23 cellular contexts compared by ENCODE assay signal in genomic region chr6:14555804-14556203, GRCh38.
A peak's percentile ranks its signal among the peaks of the same experiment; 100 is the strongest.
DNase-seq lines count a peak whose midpoint lies in the region; ATAC-seq, FAIRE-seq and TF ChIP-seq lines count a peak whose summit lies in the region.
"Had no signal": no experiment of that assay in that cellular context is flagged by ENCODE, and none has a peak within 500 bp of the region (broad histone marks: within the 10 kb centered on the region; RNA-seq: fewer than 3 reads in every experiment).

No MANE protein-coding gene starts in this region.

- no peak overlapping the region for H3K4me3 ChIP-seq in GM12878
- H3K4me3 ChIP-seq in transverse colon = no peak overlapping the region
- H3K4me3 ChIP-seq: A549; BLaER1 treated with 17β-estradiol and CSF1 and Interleukin-3, amounts not matched to agents 10 nM and 100 nM; HAP-1 had no signal

- in situ Hi-C loops in GM12878 (cut with MboI) (no loop called here), transverse colon (cut with MboI; ENCODE audit: low pct_ligation_motif_present in 1 of 4, low pct_unique_long_range_greater_than_20kb in 1 of 4, low sequenced_read_pairs in 3 of 4) (no loop called here)

- H3K4me1 ChIP-seq in GM12878 (ENCODE audit: control insufficient read depth, insufficient read depth, low read length) (no peaks in the 10 kb centered on the region), transverse colon (peaks cover 5 to 23% (median 11%) of the 10 kb centered on the region in 4 donors)
- H3K4me1 ChIP-seq: BE2C, HAP-1 had no signal

- TF ChIP-seq POLR2A in GM12891 (IDR thresholded peaks at IDR 0.05; ENCODE audit: low read depth, low read length) = no peak
- no peak for TF ChIP-seq POLR2A in GM12878 (IDR thresholded peaks at IDR 0.05; ENCODE audit: low read depth, low read length)
- TF ChIP-seq POLR2A in transverse colon (IDR thresholded peaks at IDR 0.05) = no peak

- TF ChIP-seq CTCF in GM12878 (IDR thresholded peaks at IDR 0.05 in 2 of 3, conservative IDR thresholded peaks at IDR 0.05 in 1 of 3; ENCODE audit: control insufficient read depth in 2 of 3, extremely low read depth in 1 of 3, insufficient read depth in 1 of 3, low read depth in 3 of 3, low read length in 3 of 3) (no peak), transverse colon (IDR thresholded peaks at IDR 0.05) (no peak)

- DNase-seq in GM12891 (ENCODE audit: insufficient read length, low spot score) = no peak
- no peak for DNase-seq in GM12878 (ENCODE audit: low read depth, low spot score)
- DNase-seq in left colon = peak; percentile 39 to 66
- DNase-seq in transverse colon = peak; percentile 53
- DNase-seq in activated gamma-delta T cell (lab: John Stamatoyannopoulos, UW) = no peak
- DNase-seq in CD1c-positive myeloid dendritic cell (ENCODE audit: extremely low spot score) = no peak
- no peak for DNase-seq in NCI-H510A treated with DMSO at 0.1 percent for 48 hours (lab: John Stamatoyannopoulos, UW)
- DNase-seq: 8988T; ACHN; AML-193; BE2C; Calu3; CD4-positive, alpha-beta memory T cell; COR-L47; DMS53; DMS79 treated with DMSO at 0.1 percent for 48 hours; GF-D8; GOT3; HFFc6 had no signal

- H3K79me2 ChIP-seq in GM12878 (ENCODE audit: control insufficient read depth, insufficient read depth, low read length) = no peaks in the 10 kb centered on the region

- ATAC-seq in GM12878 (no peak), left colon (peak; percentile 93)
- ATAC-seq: A549 had no signal

- H3K9ac ChIP-seq in GM12878 (ENCODE audit: control insufficient read depth, insufficient read depth, low read length) = no peak overlapping the region
- H3K9ac ChIP-seq: BLaER1 treated with 17β-estradiol and CSF1 and Interleukin-3, amounts not matched to agents 10 nM and 100 nM had no signal

- FAIRE-seq in GM12891 (lab: Jason Lieb, UNC) (no peak), GM12878 (lab: Jason Lieb, UNC) (no peak)
- FAIRE-seq: A549, H54 had no signal

- CTCF ChIA-PET in GM12878 (lab: Yijun Ruan, JAX) = no interaction called here

- WGBS in GM12878 (ENCODE audit: insufficient coverage, insufficient replicate concordance, low lambda C conversion rate, missing lambda C conversion rate) = 38% methylated on average over 6 of the region's 6 CpGs
- WGBS in transverse colon (ENCODE audit: low coverage in 1 of 2), 2 donors = 50 to 74% methylated on average over 1 to 6 of the region's 6 CpGs

- H3K4me2 ChIP-seq in GM12878 (ENCODE audit: control insufficient read depth, insufficient read depth) = no peak overlapping the region
- H3K4me2 ChIP-seq: A549; BLaER1 treated with 17β-estradiol and CSF1 and Interleukin-3, amounts not matched to agents 10 nM and 100 nM had no signal

- TF ChIP-seq EP300 in GM12878 (IDR thresholded peaks at IDR 0.05; ENCODE audit: borderline replicate concordance in 1 of 2, control insufficient read depth in 1 of 2, low read depth in 2 of 2, low read length in 2 of 2) = no peak
- no peak for TF ChIP-seq EP300 in transverse colon (IDR thresholded peaks at IDR 0.05; ENCODE audit: low read depth)

- RAD21 ChIA-PET in GM12878 (lab: Charles Lee; ENCODE audit: unreplicated experiment) = no interaction called here

- H3K27me3 ChIP-seq in GM12878 (replicated peaks in 1 of 2; ENCODE audit: control insufficient read depth in 2 of 2, insufficient read depth in 2 of 2, low read length in 1 of 2) = 0 out of 4 replicates have a peak, but pooled peaks cover 0 to 2% of the 10 kb centered on the region in 2 experiments
- H3K27me3 ChIP-seq in transverse colon = no peaks in the 10 kb centered on the region
- H3K27me3 ChIP-seq: BE2C; BLaER1 treated with 17β-estradiol and CSF1 and Interleukin-3, amounts not matched to agents 10 nM and 100 nM had no signal

- no TSS peak for BruUV-seq in GM12878 (replicated peaks; lab: Mats Ljungman, UMichigan)

- H3K36me3 ChIP-seq in GM12878 (ENCODE audit: control insufficient read depth in 2 of 2, insufficient read depth in 2 of 2, low read length in 1 of 2) (no peaks in the 10 kb centered on the region), transverse colon (no peaks in the 10 kb centered on the region)
- H3K36me3 ChIP-seq: BE2C; BLaER1 treated with 17β-estradiol and CSF1 and Interleukin-3, amounts not matched to agents 10 nM and 100 nM; HAP-1 had no signal

- no peak for TF ChIP-seq RAD21 in GM12878 (IDR thresholded peaks at IDR 0.05; ENCODE audit: insufficient read depth, low read depth, low read length)

- H3K9me3 ChIP-seq in GM12878 (replicated peaks; ENCODE audit: control insufficient read depth, insufficient read depth, low read length) = no peaks in the 10 kb centered on the region
- no peaks in the 10 kb centered on the region for H3K9me3 ChIP-seq in transverse colon
- H3K9me3 ChIP-seq: A549, BE2C, HAP-1 had no signal

- POLR2A ChIA-PET in GM12878 (lab: Charles Lee) = no interaction called here

- SMC1A ChIA-PET in GM12878 (lab: Charles Lee; ENCODE audit: uncharacterized antibody, unreplicated experiment) = no interaction called here

- intact Hi-C loops in GM12878 (cut with micrococcal nuclease; ENCODE audit: unreplicated experiment) (no loop called here), left colon (cut with DNase I, micrococcal nuclease) (no loop called here), transverse colon (cut with DNase I; ENCODE audit: low total_unique reads) (no loop called here)

- H2AFZ ChIP-seq in GM12878 (ENCODE audit: control insufficient read depth, low read depth, low read length) = no peak overlapping the region

- H3K27ac ChIP-seq in GM12878 (ENCODE audit: control insufficient read depth, insufficient read depth) = no peak overlapping the region
- H3K27ac ChIP-seq in transverse colon = peak overlapping the region in 2 of 4 donors; percentile 26 to 35
- H3K27ac ChIP-seq: BLaER1 treated with 17β-estradiol and CSF1 and Interleukin-3, amounts not matched to agents 10 nM and 100 nM had no signal

- no peaks in the 10 kb centered on the region for H4K20me1 ChIP-seq in GM12878 (ENCODE audit: control insufficient read depth, insufficient read depth)
- H4K20me1 ChIP-seq: BLaER1 treated with 17β-estradiol and CSF1 and Interleukin-3, amounts not matched to agents 10 nM and 100 nM had no signal

TF ChIP-seq in GM12891, 5 proteins besides CTCF, POLR2A, EP300 and RAD21:
- TF ChIP-seq POU2F2 (IDR thresholded peaks at IDR 0.05; ENCODE audit: low read depth, low read length) (no peak), SPI1 (IDR thresholded peaks at IDR 0.05; ENCODE audit: low read depth, low read length) (peak; percentile 41; the same call in 1 of the 2 replicates)

TF ChIP-seq in GM12878, 131 proteins besides CTCF, POLR2A, EP300 and RAD21:
- TF ChIP-seq SPI1 (IDR thresholded peaks at IDR 0.05; ENCODE audit: borderline replicate concordance, insufficient read depth, low read depth, low read length) (0 out of 2 replicates have a peak, but pooled peaks have one; percentile 6), USF1 (IDR thresholded peaks at IDR 0.05; ENCODE audit: borderline replicate concordance, extremely low read length, insufficient read depth, low read depth, low read length) (no peak), RAD51 (IDR thresholded peaks at IDR 0.05) (no peak), ZNF384 (IDR thresholded peaks at IDR 0.05; ENCODE audit: borderline replicate concordance, low read depth, low read length) (no peak), BCL3 (IDR thresholded peaks at IDR 0.05; ENCODE audit: borderline replicate concordance, insufficient read depth, low read depth, low read length, poor library complexity, severe bottlenecking) (no peak), PBX3 (IDR thresholded peaks at IDR 0.05; ENCODE audit: insufficient replicate concordance, low read depth, low read length) (no peak)

Comparison
In these comparisons a context has a peak if more than half of its experiments do, and no peak if none do; other contexts are left out.
1. DNase-seq: peak in left colon (2 of 2) and transverse colon (single experiment); none in GM12891 (single experiment), GM12878 (single experiment), activated gamma-delta T cell (single experiment), CD1c-positive myeloid dendritic cell (single experiment) and NCI-H510A treated with DMSO at 0.1 percent for 48 hours (single experiment).